In genomic region chr6:130183271-130184222, GRCh38 we compare ENCODE assay signal across 16 cellular contexts. TPM values are rescaled to one million over a fixed set of nuclear protein-coding genes. Genes with fewer than 3 reads are reported as not detected.
DNase-seq lines count a peak whose midpoint lies in the region; ATAC-seq and TF ChIP-seq lines count a peak whose summit lies in the region.
"Had no signal": no experiment of that assay in that cellular context is flagged by ENCODE, and none has a peak within 500 bp of the region (broad histone marks: within the 10 kb centered on the region; RNA-seq: fewer than 3 reads in every experiment).

No MANE protein-coding gene starts in this region.

- H3K27ac ChIP-seq in breast epithelium = no peak overlapping the region
- H3K27ac ChIP-seq: 22Rv1, ascending aorta, left ventricle myocardium inferior, pancreas, thoracic aorta, WERI-Rb-1 had no signal

- intact Hi-C loops in breast epithelium (cut with DNase I; ENCODE audit: low total_unique reads) = no loop called here

- H3K36me3 Mint-ChIP-seq in activated naive CD8-positive, alpha-beta T cell treated with anti-CD3 and anti-CD28 coated beads for 36 hours = peaks cover 15% of the 10 kb centered on the region

- peak overlapping the region; percentile 74 for H2AFZ ChIP-seq in Loucy (ENCODE audit: low read length)

- no peaks in the 10 kb centered on the region for H4K20me1 ChIP-seq in Loucy (ENCODE audit: insufficient read depth, low read length, poor library complexity, severe bottlenecking)

- H3K4me1 ChIP-seq in Loucy (ENCODE audit: insufficient read depth, low read length, poor library complexity, severe bottlenecking) (peaks cover 11% of the 10 kb centered on the region), breast epithelium (no peaks in the 10 kb centered on the region)
- H3K4me1 ChIP-seq: ascending aorta, left ventricle myocardium inferior, pancreas had no signal

- no peaks in the 10 kb centered on the region for H3K36me3 ChIP-seq in Loucy (ENCODE audit: insufficient read depth, low read length)
- no peaks in the 10 kb centered on the region for H3K36me3 ChIP-seq in breast epithelium
- H3K36me3 ChIP-seq: ascending aorta, left ventricle myocardium inferior, pancreas, thoracic aorta, WERI-Rb-1 had no signal

- DNase-seq in NK-92 treated with Interleukin-12 subunit alpha and Interleukin-12 subunit beta, amount 100 ng/mL, for 24 hours (lab: John Stamatoyannopoulos, UW) = peak; percentile 40
- DNase-seq in NK-92 (lab: John Stamatoyannopoulos, UW; ENCODE audit: unreplicated experiment) (no peak), breast epithelium (ENCODE audit: low spot score in 2 of 2) (no peak), dedifferentiated amniotic fluid mesenchymal stem cell (ENCODE audit: extremely low spot score) (no peak)
- DNase-seq in activated naive CD8-positive, alpha-beta T cell treated with anti-CD3 and anti-CD28 coated beads for 36 hours = peak; percentile 32
- DNase-seq in stimulated activated CD8-positive, alpha-beta memory T cell treated with anti-CD3 and anti-CD28 coated beads, Interleukin-12 subunit alpha, Interleukin-12 subunit beta, amount 100 ng/mL, for 1 hour (ENCODE audit: low read depth) = peak; percentile 22
- DNase-seq: DMS 273 treated with DMSO at 0.1 percent for 48 hours, left ventricle myocardium inferior, NCI-H510A treated with DMSO at 0.1 percent for 48 hours, pancreas, WERI-Rb-1 had no signal

- peak overlapping the region; percentile 65 for H3K4me3 Mint-ChIP-seq in activated naive CD8-positive, alpha-beta T cell treated with anti-CD3 and anti-CD28 coated beads for 36 hours

- H3K4me3 ChIP-seq in Loucy (ENCODE audit: low read length, poor library complexity, severe bottlenecking) = peak overlapping the region; percentile 18
- H3K4me3 ChIP-seq in breast epithelium = no peak overlapping the region
- H3K4me3 ChIP-seq: ascending aorta, left ventricle myocardium inferior, pancreas, thoracic aorta had no signal

- TF ChIP-seq CTCF in Loucy (conservative IDR thresholded peaks at IDR 0.05; ENCODE audit: low read length) = no peak
- TF ChIP-seq CTCF in breast epithelium (IDR thresholded peaks at IDR 0.05) = no peak

- H3K4me1 Mint-ChIP-seq in activated naive CD8-positive, alpha-beta T cell treated with anti-CD3 and anti-CD28 coated beads for 36 hours = peaks cover 50% of the 10 kb centered on the region

- H3K9me3 ChIP-seq in Loucy (ENCODE audit: insufficient read depth, low read depth, low read length) (no peaks in the 10 kb centered on the region), breast epithelium (no peaks in the 10 kb centered on the region)
- H3K9me3 ChIP-seq: ascending aorta, left ventricle myocardium inferior, pancreas, thoracic aorta had no signal

- no peaks in the 10 kb centered on the region for H3F3A ChIP-seq in Loucy (ENCODE audit: low read depth)

- H3K27me3 ChIP-seq in Loucy (ENCODE audit: insufficient read depth, low read length, poor library complexity, severe bottlenecking) (no peaks in the 10 kb centered on the region), breast epithelium (no peaks in the 10 kb centered on the region)
- H3K27me3 ChIP-seq: ascending aorta, pancreas had no signal

- no peaks in the 10 kb centered on the region for H3K27me3 Mint-ChIP-seq in activated naive CD8-positive, alpha-beta T cell treated with anti-CD3 and anti-CD28 coated beads for 36 hours

- H3K9me2 ChIP-seq in Loucy (replicated peaks; ENCODE audit: low read depth, low read length) = no peaks in the 10 kb centered on the region

- ATAC-seq in HG02870 (IDR thresholded peaks at IDR 0.05; ENCODE audit: unreplicated experiment) = no peak
- ATAC-seq: pancreas had no signal

- TF ChIP-seq POLR2A in breast epithelium (IDR thresholded peaks at IDR 0.05) = no peak

- H3K9me3 Mint-ChIP-seq in activated naive CD8-positive, alpha-beta T cell treated with anti-CD3 and anti-CD28 coated beads for 36 hours = no peaks in the 10 kb centered on the region

- H3K4me2 ChIP-seq in Loucy (ENCODE audit: low read depth, low read length, poor library complexity, severe bottlenecking) = peak overlapping the region; percentile 50

- H3K79me2 ChIP-seq in Loucy (ENCODE audit: insufficient read depth, low read length) = no peaks in the 10 kb centered on the region

- peak overlapping the region; percentile 84 for H3K27ac Mint-ChIP-seq in activated naive CD8-positive, alpha-beta T cell treated with anti-CD3 and anti-CD28 coated beads for 36 hours

- no peak overlapping the region for H3K9ac ChIP-seq in Loucy (ENCODE audit: low read depth, low read length, poor library complexity, severe bottlenecking)

RNA-seq across cellular contexts. Expression of gene SAMD3, which starts 39.2 kb away (rescaled TPM):
- total RNA-seq in activated naive CD8-positive, alpha-beta T cell treated with anti-CD3 and anti-CD28 coated beads for 36 hours = 1 to 10 TPM; 2.7 to 3.3 TPM
- 1 to 10 TPM in 2 of 3 donors, under 1 TPM in 1; 0.33 to 2.1 (median 1.2) TPM for total RNA-seq in breast epithelium
- total RNA-seq: ascending aorta, left ventricle myocardium inferior had no signal

Comparison
In these comparisons a context has a peak if more than half of its experiments do, and no peak if none do; other contexts are left out.
1. DNase-seq: peak in NK-92 treated with Interleukin-12 subunit alpha and Interleukin-12 subunit beta, amount 100 ng/mL, for 24 hours (single experiment), activated naive CD8-positive, alpha-beta T cell treated with anti-CD3 and anti-CD28 coated beads for 36 hours (single experiment) and stimulated activated CD8-positive, alpha-beta memory T cell treated with anti-CD3 and anti-CD28 coated beads, Interleukin-12 subunit alpha, Interleukin-12 subunit beta, amount 100 ng/mL, for 1 hour (single experiment); none in NK-92 (single experiment), breast epithelium (0 of 2) and dedifferentiated amniotic fluid mesenchymal stem cell (single experiment).